ENCODE assay signal across 10 cellular contexts in the genomic region with DNA sequence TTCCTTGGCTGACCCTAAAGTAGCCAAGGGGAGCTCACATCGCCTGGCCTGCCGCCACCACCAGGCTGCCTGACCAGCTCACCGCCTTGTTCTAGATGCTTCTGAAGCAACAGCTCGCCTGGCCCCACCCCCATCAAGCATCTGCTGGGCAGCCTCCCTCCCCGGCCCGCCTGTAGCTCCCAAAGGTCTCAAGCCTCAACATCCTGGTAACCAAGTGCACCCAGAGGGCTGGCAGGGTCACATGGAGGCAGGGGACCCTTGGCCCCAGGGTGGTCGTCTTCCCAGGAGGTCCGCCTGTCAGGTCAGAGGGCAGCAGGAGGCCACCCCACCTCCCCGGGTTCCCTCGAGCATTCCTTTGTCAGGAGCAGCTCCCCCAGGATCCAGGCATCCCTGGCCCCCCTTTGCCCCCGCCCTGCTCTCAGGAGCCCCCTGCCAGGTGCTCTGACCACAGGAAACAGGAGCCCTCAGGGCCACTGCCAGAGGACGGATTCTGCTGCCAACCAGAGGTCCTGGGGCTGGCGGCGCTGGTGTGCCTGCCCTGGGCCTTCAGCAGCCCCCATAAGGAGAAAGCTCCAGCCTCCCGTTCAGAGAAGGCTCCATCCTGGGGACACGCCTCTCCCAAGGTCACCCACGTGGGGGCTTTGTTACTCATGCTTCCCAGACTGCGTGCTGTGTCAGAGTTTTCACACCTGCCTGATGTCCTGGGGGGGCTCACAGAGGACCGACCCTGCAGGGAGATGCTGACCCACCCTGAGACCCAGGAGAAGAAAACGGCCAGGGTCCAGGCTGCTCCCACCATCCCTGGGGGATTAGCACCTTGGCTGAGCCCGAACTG. TPM values are rescaled to one million over a fixed set of nuclear protein-coding genes. Genes with fewer than 3 reads are reported as not detected.
A peak's percentile ranks its signal among the peaks of the same experiment; 100 is the strongest.
DNase-seq lines count a peak whose midpoint lies in the region; ATAC-seq and TF ChIP-seq lines count a peak whose summit lies in the region.
"Had no signal": no experiment of that assay in that cellular context is flagged by ENCODE, and none has a peak within 500 bp of the region (broad histone marks: within the 10 kb centered on the region; RNA-seq: fewer than 3 reads in every experiment).

No MANE protein-coding gene starts in this region.

- H3K27me3 ChIP-seq in esophagus muscularis mucosa, result peaks cover 0 to 40% (median 0%) of the 10 kb centered on the region in 4 donors
- no peaks in the 10 kb centered on the region for H3K27me3 ChIP-seq in neuronal stem cell (ENCODE audit: control insufficient read depth in 3 of 3, insufficient read depth in 3 of 3, low read depth in 1 of 3, low read length in 3 of 3)

- peak overlapping the region; percentile 87 for H3K18ac ChIP-seq in neuronal stem cell (ENCODE audit: low read length)

- H3K27ac ChIP-seq in esophagus muscularis mucosa (replicated peaks in 1 of 4), result no peak overlapping the region
- no peak overlapping the region for H3K27ac ChIP-seq in neuronal stem cell (replicated peaks; ENCODE audit: low read length)

- H3K36me3 ChIP-seq in esophagus muscularis mucosa (no peaks in the 10 kb centered on the region), neuronal stem cell (replicated peaks in 1 of 2; ENCODE audit: control insufficient read depth in 2 of 2, insufficient read depth in 2 of 2, low read length in 2 of 2) (peaks cover under 1 to 6% of the 10 kb centered on the region in 2 donors)

- H3K4me2 ChIP-seq in neuronal stem cell (ENCODE audit: insufficient read depth, low read length, poor library complexity, severe bottlenecking), result no peak overlapping the region

- DNase-seq in COR-L47 (lab: John Stamatoyannopoulos, UW), result peak; percentile 10
- peak; percentile 7 for DNase-seq in NCI-H1105 (lab: John Stamatoyannopoulos, UW)
- DNase-seq in esophagus muscularis mucosa (ENCODE audit: extremely low spot score), result no peak
- DNase-seq in neuronal stem cell (ENCODE audit: low spot score), result no peak
- no peak for DNase-seq in mesenteric fat pad (ENCODE audit: low spot score)
- DNase-seq in HT-29 (ENCODE audit: low spot score), result no peak
- DNase-seq: NCI-H1417 treated with DMSO at 0.1 percent for 48 hours had no signal

- H2BK120ac ChIP-seq in neuronal stem cell (ENCODE audit: low read depth, low read length), result no peak overlapping the region

- H3K4me1 ChIP-seq in esophagus muscularis mucosa, result peaks cover 25 to 49% (median 35%) of the 10 kb centered on the region in 4 donors
- H3K4me1 ChIP-seq in neuronal stem cell (ENCODE audit: control insufficient read depth in 2 of 2, insufficient read depth in 1 of 2, low read depth in 1 of 2, low read length in 2 of 2), result peaks cover 9 to 18% of the 10 kb centered on the region in 2 donors

- no peaks in the 10 kb centered on the region for H3K79me1 ChIP-seq in neuronal stem cell (ENCODE audit: low read depth, low read length)

- H4K8ac ChIP-seq in neuronal stem cell (ENCODE audit: low read depth, low read length), result no peak overlapping the region

- no peak overlapping the region for H4K91ac ChIP-seq in neuronal stem cell (ENCODE audit: low read depth, low read length, poor library complexity)

- peak overlapping the region; percentile 59 for H3K23ac ChIP-seq in neuronal stem cell (ENCODE audit: low read depth, low read length, poor library complexity)

- peak overlapping the region; percentile 78 for H2BK5ac ChIP-seq in neuronal stem cell (ENCODE audit: low read length)

- peak overlapping the region; percentile 45 for H2AK5ac ChIP-seq in neuronal stem cell (ENCODE audit: low read depth, low read length)

- no peaks in the 10 kb centered on the region for H3K9me3 ChIP-seq in esophagus muscularis mucosa
- H3K9me3 ChIP-seq in neuronal stem cell (replicated peaks in 1 of 2; ENCODE audit: control insufficient read depth in 2 of 2, insufficient read depth in 1 of 2, low read depth in 1 of 2, low read length in 2 of 2), result no peaks in the 10 kb centered on the region

- 63% methylated on average over 11 of the region's 21 CpGs for WGBS in esophagus muscularis mucosa
- WGBS in neuronal stem cell (ENCODE audit: extremely low coverage in 2 of 2, insufficient read length in 2 of 2, insufficient replicate concordance in 1 of 2), 2 donors, result no CpG with 5 or more reads among the region's 21 CpGs

- H3K4ac ChIP-seq in neuronal stem cell (ENCODE audit: low read length), result no peak overlapping the region

- no peak for TF ChIP-seq CTCF in esophagus muscularis mucosa (IDR thresholded peaks at IDR 0.05)

- no peak overlapping the region for H2AFZ ChIP-seq in neuronal stem cell (ENCODE audit: low read length)

- H3K9ac ChIP-seq in neuronal stem cell (ENCODE audit: low read depth, low read length, poor library complexity), result no peak overlapping the region

- no peak for TF ChIP-seq POLR2A in esophagus muscularis mucosa (IDR thresholded peaks at IDR 0.05; ENCODE audit: low read depth)

- peak overlapping the region; percentile 91 for H3K14ac ChIP-seq in neuronal stem cell (ENCODE audit: low read length)

- no peak overlapping the region for H2BK15ac ChIP-seq in neuronal stem cell (ENCODE audit: low read length)

- intact Hi-C loops in esophagus muscularis mucosa (cut with DNase I), result no loop called here

- TF ChIP-seq EP300 in esophagus muscularis mucosa (IDR thresholded peaks at IDR 0.05), result no peak

- H2BK12ac ChIP-seq in neuronal stem cell (ENCODE audit: low read length), result peak overlapping the region; percentile 34

- H3K4me3 ChIP-seq in esophagus muscularis mucosa (peak overlapping the region; percentile 29 to 44 (median 36)), neuronal stem cell (ENCODE audit: low read length in 2 of 2) (no peak overlapping the region)

- ATAC-seq in GM21529 (IDR thresholded peaks at IDR 0.05; ENCODE audit: unreplicated experiment), result no peak
- ATAC-seq in GM21576 (IDR thresholded peaks at IDR 0.05; ENCODE audit: unreplicated experiment), result no peak

RNA-seq across cellular contexts. Expression of gene LRRC14B, which starts 3.5 kb away (rescaled TPM):
- total RNA-seq in esophagus muscularis mucosa (not detected), mesenteric fat pad (not detected)
- 0.03 TPM for polyA plus RNA-seq in neuronal stem cell (2013, experiment 1 of 2)
- not detected for polyA plus RNA-seq in neuronal stem cell (2013, experiment 2 of 2)
- not detected in 2 replicates for total RNA-seq in HT-29 (2014; rRNA removed; shearing (Covaris generic))
- total RNA-seq: activated CD4-positive, alpha-beta T cell treated with anti-CD3 and anti-CD28 coated beads, Interleukin-2, amount 10 ng/mL, durations not matched to agents 24 days and 14 days had no signal

RNA-seq across cellular contexts. Expression of gene CCDC127, which starts 30.1 kb away (rescaled TPM):
- total RNA-seq in esophagus muscularis mucosa, result 10 to 100 TPM in 2 of 4 donors, 1 to 10 TPM in 2; 5.8 to 11.9 (median 8.6) TPM
- 5.2 TPM for polyA plus RNA-seq in neuronal stem cell (2013, experiment 1 of 2)
- 5.1 TPM for polyA plus RNA-seq in neuronal stem cell (2013, experiment 2 of 2)
- 6.5 TPM for total RNA-seq in mesenteric fat pad
- 3.7 and 5.9 TPM in 2 replicates for total RNA-seq in HT-29 (2014; rRNA removed; shearing (Covaris generic))

RNA-seq across cellular contexts. Expression of gene SDHA, which starts 30.3 kb away (rescaled TPM):
- 100 to 1,000 TPM in 3 of 4 donors, 10 to 100 TPM in 1; 86.0 to 150 (median 115) TPM for total RNA-seq in esophagus muscularis mucosa
- 60.5 TPM for polyA plus RNA-seq in neuronal stem cell (2013, experiment 1 of 2)
- polyA plus RNA-seq in neuronal stem cell (2013, experiment 2 of 2), result 67.5 TPM
- 112 TPM for total RNA-seq in mesenteric fat pad
- 273 and 277 TPM in 2 replicates for total RNA-seq in HT-29 (2014; rRNA removed; shearing (Covaris generic))

Comparison
In these comparisons a context has a peak if more than half of its experiments do, and no peak if none do; other contexts are left out.
1. DNase-seq: peak in COR-L47 (single experiment) and NCI-H1105 (single experiment); none in esophagus muscularis mucosa (single experiment), neuronal stem cell (single experiment), mesenteric fat pad (single experiment) and HT-29 (single experiment).
2. H3K4me3 ChIP-seq: peak in esophagus muscularis mucosa (4 of 4); none in neuronal stem cell (0 of 2).